13 cellular contexts compared by ENCODE assay signal in genomic region chr4:142595222-142595871, GRCh38.
"Had no signal": no experiment of that assay in that cellular context is flagged by ENCODE, and none has a peak within 500 bp of the region (broad histone marks: within the 10 kb centered on the region; RNA-seq: fewer than 3 reads in every experiment).

No MANE protein-coding gene starts in this region.

- FAIRE-seq: endothelial cell of umbilical vein had no signal

- DNase-seq: activated CD4-positive, alpha-beta T cell treated with anti-CD3 and anti-CD28 coated beads, Interleukin-2, amount 50 U/mL, for 4 hours; activated gamma-delta T cell; dermis blood vessel endothelial cell; effector memory CD4-positive, alpha-beta T cell; immature natural killer cell; lower lobe of right lung; posterior cingulate gyrus; stimulated activated CD4-positive, alpha-beta T cell treated with anti-CD3 and anti-CD28 coated beads, Interleukin-12 subunit alpha, Interleukin-12 subunit beta, amount 100 ng/mL, for 4 hours; stimulated activated CD4-positive, alpha-beta T cell treated with anti-CD3 and anti-CD28 coated beads, Interleukin-1b, Interleukin-23, amount 100 ng/mL, for 48 hours; stimulated activated naive CD4-positive, alpha-beta T cell treated with Interleukin-2 at 50 U/mL for 16 hours; thyroid gland had no signal

- H3K27ac ChIP-seq: esophagus muscularis mucosa, lower lobe of right lung, thyroid gland had no signal
